Comparison of ENCODE assay signal across 32 cellular contexts in the genomic region with DNA sequence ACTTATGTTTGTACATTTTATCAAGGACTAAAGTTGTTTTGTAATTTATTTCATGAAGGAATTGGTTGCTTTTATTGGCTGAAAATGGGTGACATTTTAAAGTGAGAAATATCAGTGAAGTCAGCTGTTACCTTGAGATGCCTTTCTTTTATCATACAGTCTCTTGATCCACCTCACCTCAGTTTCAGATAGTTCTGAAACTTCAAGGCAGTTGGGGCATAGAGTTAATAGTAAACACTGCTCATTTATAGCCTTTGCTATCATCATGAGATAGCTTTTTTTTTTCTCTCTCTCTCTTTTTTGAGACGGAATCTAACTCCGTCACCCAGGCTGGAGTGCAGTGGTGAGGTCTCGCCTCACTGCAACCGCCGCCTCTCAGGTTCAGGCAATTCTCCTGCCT.
"Had no signal": no experiment of that assay in that cellular context is flagged by ENCODE, and none has a peak within 500 bp of the region (broad histone marks: within the 10 kb centered on the region; RNA-seq: fewer than 3 reads in every experiment).

No MANE protein-coding gene starts in this region.

- H3K27me3 Mint-ChIP-seq: memory B cell; naive B cell; natural killer cell treated with Interleukin-12 subunit alpha and Interleukin-12 subunit beta and Interleukin-15 and Interleukin-18, amount 100 ng/mL, for 72 hours had no signal

- H3K9me3 ChIP-seq: esophagus muscularis mucosa, gastroesophageal sphincter, heart left ventricle, mucosa of descending colon, prostate gland, right atrium auricular region, testis, tibial artery, upper lobe of right lung, uterus had no signal

- FAIRE-seq: endothelial cell of umbilical vein, kidney had no signal

- H3K4me3 Mint-ChIP-seq: memory B cell, naive B cell, neural progenitor cell had no signal

- H3K9ac ChIP-seq: neural progenitor cell, parathyroid adenoma had no signal

- H3K9me3 Mint-ChIP-seq: memory B cell; naive B cell; natural killer cell treated with Interleukin-12 subunit alpha and Interleukin-12 subunit beta and Interleukin-15 and Interleukin-18, amount 100 ng/mL, for 72 hours; neural progenitor cell had no signal

- H3K36me3 ChIP-seq: prostate gland, uterus had no signal

- H3K4me1 ChIP-seq: foreskin keratinocyte, neural progenitor cell, parathyroid adenoma, prostate gland, right atrium auricular region, testis, upper lobe of right lung, uterus had no signal

- H3K4me2 ChIP-seq: hepatocyte, neural progenitor cell, smooth muscle cell had no signal

- H3K27ac ChIP-seq: coronary artery, esophagus muscularis mucosa, foreskin keratinocyte, gastroesophageal sphincter, heart left ventricle, hepatocyte, neural progenitor cell, parathyroid adenoma, prostate gland, right atrium auricular region, testis, tibial artery, upper lobe of right lung, uterus had no signal

- ATAC-seq: foreskin keratinocyte; gastroesophageal sphincter; heart left ventricle; left lobe of liver; mucosa of descending colon; natural killer cell treated with Interleukin-12 subunit alpha and Interleukin-12 subunit beta and Interleukin-15 and Interleukin-18, amount 100 ng/mL, for 72 hours; sciatic nerve; upper lobe of right lung had no signal

- H3K27me3 ChIP-seq: esophagus muscularis mucosa, foreskin keratinocyte, gastroesophageal sphincter, heart left ventricle, hepatocyte, neural progenitor cell, right atrium auricular region, testis, tibial artery, upper lobe of right lung, uterus had no signal

- H3K4me3 ChIP-seq: coronary artery, esophagus muscularis mucosa, gastroesophageal sphincter, heart left ventricle, hepatocyte, lung, mucosa of descending colon, neural progenitor cell, prostate gland, right atrium auricular region, smooth muscle cell, testis, tibial artery, upper lobe of right lung, uterus had no signal

- H3K4me1 Mint-ChIP-seq: memory B cell, naive B cell, neural progenitor cell had no signal

- H2AFZ ChIP-seq: hepatocyte, neural progenitor cell, parathyroid adenoma had no signal

- H3K27ac Mint-ChIP-seq: neural progenitor cell had no signal

- H3K79me2 ChIP-seq: hepatocyte, parathyroid adenoma had no signal

- DNase-seq: dermis blood vessel endothelial cell; effector memory CD4-positive, alpha-beta T cell; foreskin keratinocyte; heart left ventricle; kidney; mucosa of descending colon; naive B cell; stimulated activated CD4-positive, alpha-beta T cell treated with anti-CD3 and anti-CD28 coated beads, Interleukin-12 subunit alpha, Interleukin-12 subunit beta, amount 100 ng/mL, for 4 hours; stimulated activated CD4-positive, alpha-beta T cell treated with anti-CD3 and anti-CD28 coated beads, Interleukin-1b, Interleukin-23, amount 100 ng/mL, for 48 hours; stimulated activated CD4-positive, alpha-beta T cell treated with anti-CD3 and anti-CD28 coated beads, Interleukin-4, amount 100 ng/mL, for 1 hour; stimulated activated CD8-positive, alpha-beta memory T cell treated with anti-CD3 and anti-CD28 coated beads, Interleukin-4, amount 100 ng/mL, for 48 hours; stimulated activated naive CD4-positive, alpha-beta T cell; substantia nigra; testis; tibial artery; upper lobe of right lung; uterus had no signal
